ENCODE assay signal across 1 cellular context in the genomic region with DNA sequence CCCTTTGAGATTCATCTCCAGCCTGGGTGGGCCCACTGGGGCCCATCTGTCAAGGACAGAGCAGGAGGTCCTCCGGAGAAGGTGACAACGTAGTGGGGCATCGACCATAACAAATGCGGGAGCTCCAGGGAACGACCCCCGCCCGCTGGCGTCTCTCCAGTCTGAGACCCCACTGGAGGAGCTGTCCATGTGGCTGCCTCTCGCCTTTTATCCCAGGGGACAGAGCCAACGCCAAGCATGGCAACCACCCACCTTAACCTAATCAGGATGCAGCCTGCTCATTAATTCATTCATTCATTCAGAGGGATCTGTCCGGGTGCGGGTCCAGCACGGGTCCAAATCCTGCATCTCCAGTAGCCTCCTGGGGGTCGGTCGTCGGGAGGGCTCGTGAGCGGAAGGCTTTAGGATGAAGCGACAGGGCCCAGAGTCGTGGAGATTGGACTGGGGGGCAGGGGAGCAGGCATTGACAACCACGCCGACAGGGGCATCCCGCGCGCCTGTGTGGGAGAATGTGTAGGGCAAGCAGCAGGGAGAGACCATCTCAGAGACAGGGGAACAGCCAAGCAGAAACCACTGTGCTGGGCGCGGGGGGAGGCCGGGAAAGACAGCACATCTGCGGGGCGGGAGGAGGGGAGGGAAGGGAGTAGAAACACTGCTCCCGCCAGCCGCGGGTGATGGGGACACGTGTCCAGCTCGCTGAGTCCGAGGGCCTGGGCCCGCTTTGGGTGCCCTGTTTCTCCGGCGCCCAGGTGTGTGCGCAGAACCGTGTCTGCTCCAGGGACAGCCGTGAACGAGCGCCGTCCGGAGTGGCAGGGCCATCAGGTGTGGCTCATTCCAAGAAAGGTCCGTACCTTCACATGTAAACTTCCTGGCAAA.
TF ChIP-seq lines count a peak whose summit lies in the region.

No MANE protein-coding gene starts in this region.

TF ChIP-seq in IMR-90, 13 proteins besides CTCF, POLR2A, EP300 and RAD21:
- no peak for TF ChIP-seq MAZ (IDR thresholded peaks at IDR 0.05; ENCODE audit: borderline replicate concordance, low read depth, low read length)
- peak; percentile 46; the same call in 1 of the 2 replicates for TF ChIP-seq BHLHE40 (IDR thresholded peaks at IDR 0.05; ENCODE audit: low read depth, low read length)
